8 cellular contexts compared by ENCODE assay signal in the genomic region with DNA sequence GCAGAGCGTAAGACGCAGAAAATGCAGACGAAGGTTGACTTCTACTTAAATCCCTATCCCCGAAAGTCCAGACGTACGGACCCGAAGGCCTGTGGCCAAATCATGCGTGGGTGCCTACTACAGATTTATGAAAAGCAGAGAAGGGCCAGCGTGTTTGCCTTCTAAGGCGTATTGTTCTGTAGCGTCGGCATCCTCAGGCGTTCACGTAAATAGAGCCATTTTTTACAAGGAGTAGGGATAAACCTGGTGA. TPM values are rescaled to one million over a fixed set of nuclear protein-coding genes. Genes with fewer than 3 reads are reported as not detected.
A peak's percentile ranks its signal among the peaks of the same experiment; 100 is the strongest.
DNase-seq lines count a peak whose midpoint lies in the region; ATAC-seq and TF ChIP-seq lines count a peak whose summit lies in the region.

No MANE protein-coding gene starts in this region.

- ATAC-seq in GM18870 (IDR thresholded peaks at IDR 0.05; ENCODE audit: unreplicated experiment), result no peak

- H3K4me3 ChIP-seq in AG09309 (ENCODE audit: control insufficient read depth, low read depth, low read length), result peak overlapping the region; percentile 56
- peak overlapping the region; percentile 52 for H3K4me3 ChIP-seq in MM.1S (ENCODE audit: low read length)
- peak overlapping the region; percentile 49 to 71 for H3K4me3 ChIP-seq in esophagus (ENCODE audit: low read depth in 1 of 2, low read length in 2 of 2)
- peak overlapping the region; percentile 63 for H3K4me3 ChIP-seq in neural cell (ENCODE audit: low read length)
- no peak overlapping the region for H3K4me3 ChIP-seq in BE2C (ENCODE audit: low read depth, low read length)

- H2AFZ ChIP-seq in MM.1S (ENCODE audit: low read length), result peak overlapping the region; percentile 51
- no peak overlapping the region for H2AFZ ChIP-seq in neural cell (ENCODE audit: low read depth, low read length)

- H3K27me3 ChIP-seq in MM.1S (replicated peaks; ENCODE audit: insufficient read depth, low read length) (no peaks in the 10 kb centered on the region), esophagus (ENCODE audit: control insufficient read depth in 1 of 2, insufficient read depth in 2 of 2, low read length in 2 of 2) (no peaks in the 10 kb centered on the region), neural cell (ENCODE audit: insufficient read depth, low read depth, low read length) (peaks cover 41% of the 10 kb centered on the region), BE2C (peaks cover 15% of the 10 kb centered on the region)

- WGBS in esophagus, 2 donors, result 40 to 53% methylated on average over 14 of the region's 14 CpGs

- H3K9me2 ChIP-seq in MM.1S (replicated peaks; ENCODE audit: insufficient read depth, low read length) (no peaks in the 10 kb centered on the region), neural cell (ENCODE audit: insufficient read depth, low read length) (no peaks in the 10 kb centered on the region)

- no peak for TF ChIP-seq RAD21 in neural cell (conservative IDR thresholded peaks at IDR 0.05)

- H3K27ac ChIP-seq in MM.1S (ENCODE audit: low read length) (no peak overlapping the region), esophagus (ENCODE audit: low read depth in 2 of 2, low read length in 1 of 2) (peak overlapping the region in 1 of 2 donors; percentile 7), neural cell (ENCODE audit: low read length) (no peak overlapping the region)

- H3K9me3 ChIP-seq in MM.1S (replicated peaks; ENCODE audit: insufficient read depth, low read length) (no peaks in the 10 kb centered on the region), esophagus (ENCODE audit: control insufficient read depth in 2 of 2, insufficient read depth in 1 of 2, low read depth in 1 of 2, low read length in 1 of 2) (peaks cover 0 to 2% of the 10 kb centered on the region in 2 donors), neural cell (ENCODE audit: low read length) (no peaks in the 10 kb centered on the region), BE2C (no peaks in the 10 kb centered on the region)

- H3K4me1 ChIP-seq in MM.1S (ENCODE audit: low read length), result no peaks in the 10 kb centered on the region
- H3K4me1 ChIP-seq in esophagus (ENCODE audit: control insufficient read depth in 2 of 2, insufficient read depth in 2 of 2, low read length in 1 of 2), result no peaks in the 10 kb centered on the region
- no peaks in the 10 kb centered on the region for H3K4me1 ChIP-seq in BE2C

- no peak for TF ChIP-seq CTCF in AG09309 (IDR thresholded peaks at IDR 0.05; ENCODE audit: control insufficient read depth, insufficient read depth, low read depth, low read length, missing control alignments)
- TF ChIP-seq CTCF in MM.1S (IDR thresholded peaks at IDR 0.05; ENCODE audit: low read length), result no peak
- no peak for TF ChIP-seq CTCF in neural cell (IDR thresholded peaks at IDR 0.05; ENCODE audit: poor library complexity, severe bottlenecking)
- no peak for TF ChIP-seq CTCF in BE2C (IDR thresholded peaks at IDR 0.05; ENCODE audit: low read depth, low read length)

- DNase-seq in AG09309 (ENCODE audit: low read depth) (no peak), MM.1S (no peak), BE2C (no peak), amygdala (lab: John Stamatoyannopoulos, UW) (no peak), NCI-H774 (lab: John Stamatoyannopoulos, UW) (no peak)

- no peak for TF ChIP-seq EP300 in neural cell (conservative IDR thresholded peaks at IDR 0.05; ENCODE audit: poor library complexity, severe bottlenecking)

- peak overlapping the region; percentile 67 for H3K4me2 ChIP-seq in MM.1S (ENCODE audit: low read depth, low read length)
- H3K4me2 ChIP-seq in neural cell (ENCODE audit: low read length), result no peak overlapping the region

- H4K20me1 ChIP-seq in MM.1S (ENCODE audit: insufficient read depth, low read length) (no peaks in the 10 kb centered on the region), neural cell (ENCODE audit: insufficient read depth) (no peaks in the 10 kb centered on the region)

- H3K79me2 ChIP-seq in MM.1S (ENCODE audit: low read length) (no peaks in the 10 kb centered on the region), neural cell (replicated peaks; ENCODE audit: insufficient read depth, low read length) (no peaks in the 10 kb centered on the region)

- H3K9ac ChIP-seq in MM.1S (ENCODE audit: low read length), result peak overlapping the region; percentile 3; the same call in 1 of the 2 replicates
- no peak overlapping the region for H3K9ac ChIP-seq in neural cell (ENCODE audit: low read length)

- H3K36me3 ChIP-seq in MM.1S (replicated peaks; ENCODE audit: insufficient read depth, low read length) (no peaks in the 10 kb centered on the region), esophagus (ENCODE audit: control insufficient read depth in 2 of 2, insufficient read depth in 2 of 2, low read length in 1 of 2) (no peaks in the 10 kb centered on the region), neural cell (ENCODE audit: insufficient read depth, low read length) (no peaks in the 10 kb centered on the region), BE2C (no peaks in the 10 kb centered on the region)

- peaks cover 4% of the 10 kb centered on the region; the same call in 1 of the 2 replicates for H3F3A ChIP-seq in MM.1S (ENCODE audit: insufficient read depth, low read length)
- H3F3A ChIP-seq in neural cell (ENCODE audit: insufficient read depth, low read length, poor library complexity, severe bottlenecking), result no peaks in the 10 kb centered on the region

TF ChIP-seq in neural cell, 6 proteins besides CTCF, POLR2A, EP300 and RAD21:
- TF ChIP-seq EZH2 (IDR thresholded peaks at IDR 0.05; ENCODE audit: borderline replicate concordance, insufficient read depth, low read length, poor library complexity, severe bottlenecking) (no peak), TAF1 (IDR thresholded peaks at IDR 0.05; ENCODE audit: low read depth) (no peak), SMC3 (conservative IDR thresholded peaks at IDR 0.05; ENCODE audit: poor library complexity) (no peak), MXI1 (conservative IDR thresholded peaks at IDR 0.05; ENCODE audit: poor library complexity, severe bottlenecking) (no peak), POLR2AphosphoS5 (IDR thresholded peaks at IDR 0.05) (no peak)
- TF ChIP-seq, protein P1, sequence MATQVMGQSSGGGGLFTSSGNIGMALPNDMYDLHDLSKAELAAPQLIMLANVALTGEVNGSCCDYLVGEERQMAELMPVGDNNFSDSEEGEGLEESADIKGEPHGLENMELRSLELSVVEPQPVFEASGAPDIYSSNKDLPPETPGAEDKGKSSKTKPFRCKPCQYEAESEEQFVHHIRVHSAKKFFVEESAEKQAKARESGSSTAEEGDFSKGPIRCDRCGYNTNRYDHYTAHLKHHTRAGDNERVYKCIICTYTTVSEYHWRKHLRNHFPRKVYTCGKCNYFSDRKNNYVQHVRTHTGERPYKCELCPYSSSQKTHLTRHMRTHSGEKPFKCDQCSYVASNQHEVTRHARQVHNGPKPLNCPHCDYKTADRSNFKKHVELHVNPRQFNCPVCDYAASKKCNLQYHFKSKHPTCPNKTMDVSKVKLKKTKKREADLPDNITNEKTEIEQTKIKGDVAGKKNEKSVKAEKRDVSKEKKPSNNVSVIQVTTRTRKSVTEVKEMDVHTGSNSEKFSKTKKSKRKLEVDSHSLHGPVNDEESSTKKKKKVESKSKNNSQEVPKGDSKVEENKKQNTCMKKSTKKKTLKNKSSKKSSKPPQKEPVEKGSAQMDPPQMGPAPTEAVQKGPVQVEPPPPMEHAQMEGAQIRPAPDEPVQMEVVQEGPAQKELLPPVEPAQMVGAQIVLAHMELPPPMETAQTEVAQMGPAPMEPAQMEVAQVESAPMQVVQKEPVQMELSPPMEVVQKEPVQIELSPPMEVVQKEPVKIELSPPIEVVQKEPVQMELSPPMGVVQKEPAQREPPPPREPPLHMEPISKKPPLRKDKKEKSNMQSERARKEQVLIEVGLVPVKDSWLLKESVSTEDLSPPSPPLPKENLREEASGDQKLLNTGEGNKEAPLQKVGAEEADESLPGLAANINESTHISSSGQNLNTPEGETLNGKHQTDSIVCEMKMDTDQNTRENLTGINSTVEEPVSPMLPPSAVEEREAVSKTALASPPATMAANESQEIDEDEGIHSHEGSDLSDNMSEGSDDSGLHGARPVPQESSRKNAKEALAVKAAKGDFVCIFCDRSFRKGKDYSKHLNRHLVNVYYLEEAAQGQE (IDR thresholded peaks at IDR 0.05; ENCODE audit: borderline replicate concordance), result no peak

RNA-seq across cellular contexts. Expression of a gene that starts 0.2 kb away (rescaled TPM):
- polyA plus RNA-seq in esophagus, result 1 to 10 TPM in 1 of 2 donors, under 1 TPM in 1; 0.96 to 1.5 TPM
- polyA plus RNA-seq in neural cell, result 0.72 and 1.3 TPM in 2 replicates
- polyA minus RNA-seq in neural cell, result 0.58 and 0.73 TPM in 2 replicates
- polyA plus RNA-seq in BE2C (2012; ENCODE audit: insufficient read depth, insufficient read length, low read depth), result not detected

RNA-seq across cellular contexts. Expression of a gene that starts 40.8 kb away (rescaled TPM):
- polyA plus RNA-seq in esophagus, result 1 to 10 TPM; 4.9 to 7.7 TPM
- polyA plus RNA-seq in neural cell, result 39.4 and 42.2 TPM in 2 replicates
- polyA minus RNA-seq in neural cell, result 42.1 and 46.3 TPM in 2 replicates
- polyA plus RNA-seq in BE2C (2012; ENCODE audit: insufficient read depth, insufficient read length, low read depth), result 6.2 TPM
